Comparison of ENCODE assay signal across 9 cellular contexts in genomic region chr1:223628233-223628632, GRCh38. TPM values are rescaled to one million over a fixed set of nuclear protein-coding genes. Genes with fewer than 3 reads are reported as not detected.
A peak's percentile ranks its signal among the peaks of the same experiment; 100 is the strongest.
DNase-seq lines count a peak whose midpoint lies in the region; ATAC-seq and TF ChIP-seq lines count a peak whose summit lies in the region.
"Had no signal": no experiment of that assay in that cellular context is flagged by ENCODE, and none has a peak within 500 bp of the region (broad histone marks: within the 10 kb centered on the region; RNA-seq: fewer than 3 reads in every experiment).

No MANE protein-coding gene starts in this region.

- H2BK120ac ChIP-seq in neuronal stem cell (ENCODE audit: low read depth, low read length), result no peak overlapping the region

- peak overlapping the region; percentile 45 for H3K9ac ChIP-seq in neuronal stem cell (ENCODE audit: low read depth, low read length, poor library complexity)

- DNase-seq in COLO668 (lab: John Stamatoyannopoulos, UW; ENCODE audit: unreplicated experiment) (peak; percentile 59), NCI-H2171 treated with DMSO at 0.1 percent for 48 hours (lab: John Stamatoyannopoulos, UW) (peak; percentile 26), esophagus muscularis mucosa (ENCODE audit: extremely low spot score) (no peak), neuronal stem cell (ENCODE audit: low spot score) (peak; percentile 44), NCI-H226 (no peak)
- peak; percentile 58 to 68 for DNase-seq in activated CD4-positive, alpha-beta T cell treated with anti-CD3 and anti-CD28 coated beads, Interleukin-2, amount 50 U/mL, for 48 hours

- peak overlapping the region; percentile 63 for H2AFZ ChIP-seq in neuronal stem cell (ENCODE audit: low read length)

- H3K4ac ChIP-seq in neuronal stem cell (ENCODE audit: low read length), result no peak overlapping the region

- no peaks in the 10 kb centered on the region for H3K79me1 ChIP-seq in neuronal stem cell (ENCODE audit: low read depth, low read length)

- H2BK5ac ChIP-seq in neuronal stem cell (ENCODE audit: low read length), result no peak overlapping the region

- no peak overlapping the region for H4K91ac ChIP-seq in neuronal stem cell (ENCODE audit: low read depth, low read length, poor library complexity)

- peak overlapping the region; percentile 14 for H2BK15ac ChIP-seq in neuronal stem cell (ENCODE audit: low read length)

- no peaks in the 10 kb centered on the region for H3K9me3 ChIP-seq in esophagus muscularis mucosa
- no peaks in the 10 kb centered on the region for H3K9me3 ChIP-seq in neuronal stem cell (replicated peaks in 1 of 2; ENCODE audit: control insufficient read depth in 2 of 2, insufficient read depth in 1 of 2, low read depth in 1 of 2, low read length in 2 of 2)

- TF ChIP-seq CTCF in esophagus muscularis mucosa (IDR thresholded peaks at IDR 0.05), result peak; percentile 31 to 50 (median 37)

- H3K4me1 ChIP-seq in esophagus muscularis mucosa (no peaks in the 10 kb centered on the region), neuronal stem cell (ENCODE audit: control insufficient read depth in 2 of 2, insufficient read depth in 1 of 2, low read depth in 1 of 2, low read length in 2 of 2) (peaks cover 0 to 6% of the 10 kb centered on the region in 2 donors)

- H3K36me3 ChIP-seq in esophagus muscularis mucosa (no peaks in the 10 kb centered on the region), neuronal stem cell (replicated peaks in 1 of 2; ENCODE audit: control insufficient read depth in 2 of 2, insufficient read depth in 2 of 2, low read length in 2 of 2) (no peaks in the 10 kb centered on the region)

- peaks cover 0 to 14% (median 0%) of the 10 kb centered on the region in 4 donors for H3K27me3 ChIP-seq in esophagus muscularis mucosa
- no peaks in the 10 kb centered on the region for H3K27me3 ChIP-seq in neuronal stem cell (ENCODE audit: control insufficient read depth in 3 of 3, insufficient read depth in 3 of 3, low read depth in 1 of 3, low read length in 3 of 3)

- no peak overlapping the region for H3K27ac ChIP-seq in esophagus muscularis mucosa (replicated peaks in 1 of 4)
- no peak overlapping the region for H3K27ac ChIP-seq in neuronal stem cell (replicated peaks; ENCODE audit: low read length)

- H2BK12ac ChIP-seq in neuronal stem cell (ENCODE audit: low read length), result no peak overlapping the region

- TF ChIP-seq EP300 in esophagus muscularis mucosa (IDR thresholded peaks at IDR 0.05), result no peak

- no peak overlapping the region for H4K8ac ChIP-seq in neuronal stem cell (ENCODE audit: low read depth, low read length)

- no peak overlapping the region for H3K23ac ChIP-seq in neuronal stem cell (ENCODE audit: low read depth, low read length, poor library complexity)

- intact Hi-C loops in esophagus muscularis mucosa (cut with DNase I), result no loop called here

- H3K18ac ChIP-seq in neuronal stem cell (ENCODE audit: low read length), result peak overlapping the region; percentile 65

- peak; percentile 64 for ATAC-seq in GM21717 (IDR thresholded peaks at IDR 0.05; ENCODE audit: unreplicated experiment)
- ATAC-seq in HG03039 (IDR thresholded peaks at IDR 0.05; ENCODE audit: unreplicated experiment), result no peak

- no peak for TF ChIP-seq POLR2A in esophagus muscularis mucosa (IDR thresholded peaks at IDR 0.05; ENCODE audit: low read depth)

- H3K4me2 ChIP-seq in neuronal stem cell (ENCODE audit: insufficient read depth, low read length, poor library complexity, severe bottlenecking), result no peak overlapping the region

- H2AK5ac ChIP-seq in neuronal stem cell (ENCODE audit: low read depth, low read length), result peak overlapping the region; percentile 11

- no peak overlapping the region for H3K14ac ChIP-seq in neuronal stem cell (ENCODE audit: low read length)

- 73% methylated on average over 3 of the region's 7 CpGs for WGBS in esophagus muscularis mucosa
- no CpG with 5 or more reads among the region's 7 CpGs for WGBS in neuronal stem cell (ENCODE audit: extremely low coverage in 2 of 2, insufficient read length in 2 of 2, insufficient replicate concordance in 1 of 2), 2 donors

- H3K4me3 ChIP-seq in esophagus muscularis mucosa, result no peak overlapping the region
- no peak overlapping the region for H3K4me3 ChIP-seq in neuronal stem cell (ENCODE audit: low read length in 2 of 2)

RNA-seq across cellular contexts. Expression of gene CAPN8, which starts 37.3 kb away (rescaled TPM):
- 1 to 10 TPM in 1 of 4 donors, not detected in 3; 1.0 TPM for total RNA-seq in esophagus muscularis mucosa
- 0.21 TPM for polyA plus RNA-seq in neuronal stem cell (2013, experiment 1 of 2)
- 0.10 TPM for polyA plus RNA-seq in neuronal stem cell (2013, experiment 2 of 2)
- total RNA-seq: T-helper 1 cell treated with Interleukin-12 subunit alpha and Interleukin-12 subunit beta and Interleukin-4 antibody, amounts not matched to agents 30 ng/mL and 1 ng/mL, for 36 hours had no signal

Comparison
In these comparisons a context has a peak if more than half of its experiments do, and no peak if none do; other contexts are left out.
1. DNase-seq: peak in COLO668 (single experiment), NCI-H2171 treated with DMSO at 0.1 percent for 48 hours (single experiment), activated CD4-positive, alpha-beta T cell treated with anti-CD3 and anti-CD28 coated beads, Interleukin-2, amount 50 U/mL, for 48 hours (2 of 2) and neuronal stem cell (single experiment); none in esophagus muscularis mucosa (single experiment) and NCI-H226 (single experiment).